19 cellular contexts compared by ENCODE assay signal in the genomic region with DNA sequence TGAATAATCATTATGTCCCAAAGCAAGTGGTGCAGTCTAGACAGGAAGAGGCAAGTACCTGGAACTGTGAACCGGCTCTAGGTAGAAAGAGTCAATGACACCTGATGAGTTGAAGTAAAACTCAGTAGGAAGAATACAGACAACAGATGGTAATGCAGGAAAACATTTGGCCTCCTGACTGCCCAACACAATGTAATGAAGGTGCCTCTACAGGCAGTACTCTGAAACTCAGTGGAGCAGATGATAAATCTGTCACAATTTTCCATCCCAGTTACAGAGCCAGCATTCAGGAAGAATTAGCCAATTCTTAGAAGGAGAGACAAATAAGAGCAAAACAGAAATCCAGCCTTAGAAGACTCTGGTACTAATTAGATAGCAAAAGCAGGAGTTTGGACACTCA.
"Had no signal": no experiment of that assay in that cellular context is flagged by ENCODE, and none has a peak within 500 bp of the region (broad histone marks: within the 10 kb centered on the region; RNA-seq: fewer than 3 reads in every experiment).

No MANE protein-coding gene starts in this region.

- H3K9me3 ChIP-seq: esophagus squamous epithelium, ovary, prostate gland, right lobe of liver, tibial nerve, upper lobe of right lung, vagina had no signal

- H3K27ac Mint-ChIP-seq: dendritic cell treated with granulocyte-macrophage colony-stimulating factor and Interleukin-4, amounts not matched to agents 40 ng/mL and 50 ng/mL, for 4 days; natural killer cell; stimulated activated memory B cell treated with anti-CD40 and anti-IgM and Interleukin-4, amounts not matched to agents 10 μg/mL and 1 μg/mL and 100 μg/mL, for 72 hours; stimulated activated naive CD8-positive, alpha-beta T cell treated with anti-CD3 and anti-CD28 coated beads, Interleukin-15, Interleukin-2, amounts not matched to agents 100 ng/mL and 50 ng/mL, for 24 hours had no signal

- H3K36me3 ChIP-seq: esophagus squamous epithelium, ovary, prostate gland, right lobe of liver, tibial nerve, upper lobe of right lung, vagina had no signal

- H3K27ac ChIP-seq: esophagus squamous epithelium, ovary, prostate gland, right lobe of liver, tibial nerve, upper lobe of right lung, vagina had no signal

- FAIRE-seq: colon had no signal

- H3K27me3 ChIP-seq: esophagus squamous epithelium, ovary, right lobe of liver, tibial nerve, upper lobe of right lung, vagina had no signal

- H3K27me3 Mint-ChIP-seq: dendritic cell treated with granulocyte-macrophage colony-stimulating factor and Interleukin-4, amounts not matched to agents 40 ng/mL and 50 ng/mL, for 4 days; stimulated activated memory B cell treated with anti-CD40 and anti-IgM and Interleukin-4, amounts not matched to agents 10 μg/mL and 1 μg/mL and 100 μg/mL, for 72 hours; stimulated activated naive CD8-positive, alpha-beta T cell treated with anti-CD3 and anti-CD28 coated beads, Interleukin-15, Interleukin-2, amounts not matched to agents 100 ng/mL and 50 ng/mL, for 24 hours had no signal

- H3K4me3 Mint-ChIP-seq: dendritic cell treated with granulocyte-macrophage colony-stimulating factor and Interleukin-4, amounts not matched to agents 40 ng/mL and 50 ng/mL, for 4 days; natural killer cell; neural crest cell; stimulated activated memory B cell treated with anti-CD40 and anti-IgM and Interleukin-4, amounts not matched to agents 10 μg/mL and 1 μg/mL and 100 μg/mL, for 72 hours; stimulated activated naive CD8-positive, alpha-beta T cell treated with anti-CD3 and anti-CD28 coated beads, Interleukin-15, Interleukin-2, amounts not matched to agents 100 ng/mL and 50 ng/mL, for 24 hours had no signal

- ATAC-seq: natural killer cell; right lobe of liver; stimulated activated memory B cell treated with anti-CD40 and anti-IgM and Interleukin-4, amounts not matched to agents 10 μg/mL and 1 μg/mL and 100 μg/mL, for 72 hours had no signal

- H3K4me3 ChIP-seq: esophagus squamous epithelium, ovary, prostate gland, right lobe of liver, tibial nerve, upper lobe of right lung, vagina had no signal

- DNase-seq: esophagus squamous epithelium; foreskin fibroblast; natural killer cell; nucleus accumbens; ovary; retina; right lobe of liver; stimulated activated CD4-positive, alpha-beta T cell treated with anti-CD3 and anti-CD28 coated beads, Interleukin-15, amount 100 ng/mL, for 24 hours; stimulated activated CD4-positive, alpha-beta T cell treated with anti-CD3 and anti-CD28 coated beads, Interleukin-1b, Interleukin-23, amount 100 ng/mL, for 48 hours; stimulated activated CD4-positive, alpha-beta T cell treated with anti-CD3 and anti-CD28 coated beads, Interleukin-4, amount 100 ng/mL, for 24 hours; upper lobe of right lung had no signal

- H3K4me1 ChIP-seq: esophagus squamous epithelium, prostate gland, right lobe of liver, tibial nerve, upper lobe of right lung, vagina had no signal

- H3K36me3 Mint-ChIP-seq: natural killer cell; stimulated activated memory B cell treated with anti-CD40 and anti-IgM and Interleukin-4, amounts not matched to agents 10 μg/mL and 1 μg/mL and 100 μg/mL, for 72 hours had no signal

- H3K4me1 Mint-ChIP-seq: natural killer cell; neural crest cell; stimulated activated memory B cell treated with anti-CD40 and anti-IgM and Interleukin-4, amounts not matched to agents 10 μg/mL and 1 μg/mL and 100 μg/mL, for 72 hours had no signal
